8 cellular contexts compared by ENCODE assay signal in genomic region chr2:101012054-101012705, GRCh38. TPM values are rescaled to one million over a fixed set of nuclear protein-coding genes. Genes with fewer than 3 reads are reported as not detected.
DNase-seq lines count a peak whose midpoint lies in the region; ATAC-seq lines count a peak whose summit lies in the region.

No MANE protein-coding gene starts in this region.

- H2BK5ac ChIP-seq in mesendoderm (ENCODE audit: low read length), result no peak overlapping the region

- H3K36me3 ChIP-seq in mesendoderm (ENCODE audit: control insufficient read depth, insufficient read depth, low read length), result peaks cover 5% of the 10 kb centered on the region

- no peak overlapping the region for H3K27ac ChIP-seq in mesendoderm (ENCODE audit: low read depth, low read length)

- H3K4me3 ChIP-seq in mesendoderm (ENCODE audit: low read length), result no peak overlapping the region

- no peak overlapping the region for H3K56ac ChIP-seq in mesendoderm (ENCODE audit: low read length)

- in situ Hi-C loops in ACHN (cut with HindIII; ENCODE audit: low pct_ligation_motif_present, low pct_unique_long_range_greater_than_20kb, low sequenced_read_pairs), result no loop called here

- no peaks in the 10 kb centered on the region for H3K27me3 ChIP-seq in mesendoderm (ENCODE audit: insufficient read depth, low read length, poor library complexity)

- no peak overlapping the region for H4K5ac ChIP-seq in mesendoderm (ENCODE audit: low read length)

- no peak overlapping the region for H2AK5ac ChIP-seq in mesendoderm (ENCODE audit: low read length)

- H4K8ac ChIP-seq in mesendoderm (ENCODE audit: low read depth, low read length), result no peak overlapping the region

- no peak overlapping the region for H2BK120ac ChIP-seq in mesendoderm (ENCODE audit: low read depth, low read length)

- H3K4me2 ChIP-seq in mesendoderm (ENCODE audit: low read length), result no peak overlapping the region

- WGBS in mesendoderm (ENCODE audit: extremely low coverage, insufficient coverage, low lambda C conversion rate), result no CpG with 5 or more reads among the region's 8 CpGs

- H2BK15ac ChIP-seq in mesendoderm (replicated peaks; ENCODE audit: low read depth), result no peak overlapping the region

- H3K4me1 ChIP-seq in mesendoderm (ENCODE audit: control insufficient read depth, low read depth, low read length), result no peaks in the 10 kb centered on the region

- no peak overlapping the region for H3K4ac ChIP-seq in mesendoderm (ENCODE audit: low read depth, low read length)

- intact Hi-C loops in left colon (cut with DNase I, micrococcal nuclease), result loop anchor here in 1 of 2 donors (5.0 kb wide), 2 partner anchors 140 to 195 kb away; partner anchors contain the start of gene TBC1D8
- intact Hi-C loops in sciatic nerve (cut with DNase I), result no loop called here

- H3K9ac ChIP-seq in mesendoderm (ENCODE audit: low read length), result no peak overlapping the region

- H3K79me2 ChIP-seq in mesendoderm (ENCODE audit: control insufficient read depth, insufficient read depth, low read length), result no peaks in the 10 kb centered on the region

- ATAC-seq in GM18868 (IDR thresholded peaks at IDR 0.05; ENCODE audit: unreplicated experiment) (peak; percentile 90), GM21529 (IDR thresholded peaks at IDR 0.05; ENCODE audit: unreplicated experiment) (peak; percentile 95), HG03280 (IDR thresholded peaks at IDR 0.05; ENCODE audit: unreplicated experiment) (peak; percentile 92), left colon (peak; percentile 3), sciatic nerve (no peak)

- no peak overlapping the region for H3K23ac ChIP-seq in mesendoderm (ENCODE audit: low read length)

- H3K79me1 ChIP-seq in mesendoderm (ENCODE audit: low read length), result peaks cover 3% of the 10 kb centered on the region

- no peak overlapping the region for H3K18ac ChIP-seq in mesendoderm (ENCODE audit: low read length)

- DNase-seq in left colon (no peak), ACHN (no peak), sciatic nerve (ENCODE audit: low spot score) (no peak), mesendoderm (no peak), GF-D8 (lab: John Stamatoyannopoulos, UW) (no peak)

RNA-seq across cellular contexts. Expression of gene RPL31, which starts 10.1 kb away (rescaled TPM):
- total RNA-seq in left colon, result 1,000 to 10,000 TPM; 1,084 to 1,104 TPM
- total RNA-seq in sciatic nerve, result 1,183 TPM
- polyA plus RNA-seq in mesendoderm (2013, experiment 1 of 2), result 1,661 TPM
- 1,744 TPM for polyA plus RNA-seq in mesendoderm (2013, experiment 2 of 2)
